Comparison of ENCODE assay signal across 8 cellular contexts in the genomic region with DNA sequence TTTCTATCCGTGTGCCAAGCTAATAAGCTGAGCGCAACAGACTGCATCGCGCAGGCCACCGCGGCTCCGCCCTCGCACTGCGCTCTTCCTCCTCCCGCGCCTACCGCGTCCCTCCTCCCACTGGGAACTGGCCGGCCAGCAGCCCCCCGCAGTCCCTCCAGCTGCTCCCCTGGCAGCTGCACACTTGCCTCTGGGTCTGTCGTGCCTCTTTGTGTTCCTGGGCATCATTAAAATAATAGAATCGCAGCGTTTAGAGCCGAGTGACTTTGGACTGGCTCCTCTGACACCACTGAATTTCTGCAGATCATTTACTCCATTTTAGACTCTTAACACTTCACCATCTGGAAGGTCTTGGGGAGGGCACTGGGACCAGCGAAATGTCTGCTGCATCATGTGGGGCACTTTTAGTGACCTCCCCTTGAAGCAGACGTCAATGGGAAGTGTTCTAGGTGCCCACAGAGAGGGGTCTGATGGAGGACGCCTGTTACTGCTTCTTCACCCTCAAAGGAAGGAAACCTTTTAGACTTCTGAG. TPM values are rescaled to one million over a fixed set of nuclear protein-coding genes. Genes with fewer than 3 reads are reported as not detected.
DNase-seq lines count a peak whose midpoint lies in the region; ATAC-seq and TF ChIP-seq lines count a peak whose summit lies in the region.

No MANE protein-coding gene starts in this region.

- H4K5ac ChIP-seq in IMR-90 (ENCODE audit: low read depth, low read length), result no peak overlapping the region

- no peak overlapping the region; the same call in 1 of the 2 replicates for H2BK120ac ChIP-seq in IMR-90 (ENCODE audit: low read depth, low read length)

- no peaks in the 10 kb centered on the region for H3K9me1 ChIP-seq in IMR-90 (ENCODE audit: insufficient read depth, low read length)

- H3K27ac ChIP-seq in IMR-90 (ENCODE audit: insufficient read depth, low read length), result no peak overlapping the region
- H3K27ac ChIP-seq in osteoblast (ENCODE audit: low read depth, low read length), result peak overlapping the region; percentile 7

- H3K4me3 ChIP-seq in IMR-90 (ENCODE audit: insufficient read depth, low read depth, low read length), result peak overlapping the region; percentile 53
- H3K4me3 ChIP-seq in fibroblast of the aortic adventitia (ENCODE audit: low read depth, low read length), result peak overlapping the region; percentile 61
- peak overlapping the region; percentile 71 for H3K4me3 ChIP-seq in osteoblast (ENCODE audit: insufficient read depth, low read length)

- 0 out of 2 replicates have a peak overlapping the region, but pooled peaks have one; percentile 12 for H3K14ac ChIP-seq in IMR-90 (replicated peaks; ENCODE audit: low read depth, low read length)

- TF ChIP-seq RAD21 in IMR-90 (IDR thresholded peaks at IDR 0.05; ENCODE audit: low read length), result no peak

- H3K79me2 ChIP-seq in osteoblast (ENCODE audit: insufficient read depth, low read length), result no peaks in the 10 kb centered on the region

- H3K4me1 ChIP-seq in IMR-90 (ENCODE audit: control insufficient read depth, insufficient read depth, low read length) (no peaks in the 10 kb centered on the region), osteoblast (ENCODE audit: insufficient read depth, low read length) (peaks cover 12% of the 10 kb centered on the region)

- 0 out of 2 replicates have a peak overlapping the region, but pooled peaks have one; percentile 52 for H3K23ac ChIP-seq in IMR-90 (ENCODE audit: low read depth, low read length)

- TF ChIP-seq POLR2A in IMR-90 (IDR thresholded peaks at IDR 0.05; ENCODE audit: low read depth, low read length), result no peak

- H3K4me2 ChIP-seq in IMR-90 (ENCODE audit: low read depth, low read length), result peak overlapping the region; percentile 94
- peak overlapping the region; percentile 77 for H3K4me2 ChIP-seq in osteoblast (ENCODE audit: insufficient read depth, low read length)

- no peak for TF ChIP-seq CTCF in GM20000 (IDR thresholded peaks at IDR 0.05; ENCODE audit: extremely low read depth, missing control alignments)
- TF ChIP-seq CTCF in IMR-90 (conservative IDR thresholded peaks at IDR 0.05; ENCODE audit: low read depth, low read length), result no peak
- TF ChIP-seq CTCF in fibroblast of the aortic adventitia (IDR thresholded peaks at IDR 0.05; ENCODE audit: insufficient read depth, low read length), result no peak
- no peak for TF ChIP-seq CTCF in osteoblast (IDR thresholded peaks at IDR 0.05; ENCODE audit: extremely low read depth, low read depth, low read length)

- H2AFZ ChIP-seq in IMR-90 (replicated peaks; ENCODE audit: low read length, poor library complexity) (peak overlapping the region; percentile 90), osteoblast (ENCODE audit: low read length) (peak overlapping the region; percentile 89)

- H4K20me1 ChIP-seq in IMR-90 (ENCODE audit: insufficient read depth, low read length), result no peaks in the 10 kb centered on the region
- H4K20me1 ChIP-seq in osteoblast (ENCODE audit: insufficient read depth, low read length), result no peaks in the 10 kb centered on the region

- H4K91ac ChIP-seq in IMR-90 (ENCODE audit: insufficient read depth, low read depth, low read length), result no peak overlapping the region

- H3K9ac ChIP-seq in IMR-90 (ENCODE audit: low read depth, low read length), result peak overlapping the region; percentile 48; the same call in 1 of the 2 replicates

- no peak overlapping the region for H3K18ac ChIP-seq in IMR-90 (ENCODE audit: low read depth, low read length)

- no peak overlapping the region for H2BK15ac ChIP-seq in IMR-90 (ENCODE audit: low read depth, low read length)

- POLR2A ChIA-PET in IMR-90 (lab: Charles Lee; ENCODE audit: unreplicated experiment), result no interaction called here

- no TSS peak for BruUV-seq in IMR-90 (replicated peaks; lab: Mats Ljungman, UMichigan)

- CTCF ChIA-PET in IMR-90 (lab: Yijun Ruan, JAX), result no interaction called here

- H3K9me3 ChIP-seq in IMR-90 (ENCODE audit: control insufficient read depth, insufficient read depth, low read length) (no peaks in the 10 kb centered on the region), osteoblast (ENCODE audit: low read depth, low read length) (no peaks in the 10 kb centered on the region)

- H3K27me3 ChIP-seq in IMR-90 (ENCODE audit: control insufficient read depth, insufficient read depth, low read length) (no peaks in the 10 kb centered on the region; the same call in 1 of the 2 replicates), osteoblast (ENCODE audit: insufficient read depth, low read length) (no peaks in the 10 kb centered on the region)

- in situ Hi-C loops in IMR-90 (cut with MboI; ENCODE audit: low sequenced_read_pairs), result no loop called here

- H3K56ac ChIP-seq in IMR-90 (ENCODE audit: extremely low read depth, insufficient read depth, low read length), result no peak overlapping the region

- H2AK9ac ChIP-seq in IMR-90 (replicated peaks; ENCODE audit: low read depth, low read length, poor library complexity), result no peak overlapping the region

- dilution Hi-C loops in IMR-90 (cut with HindIII; ENCODE audit: low sequenced_read_pairs, unreplicated experiment), result no loop called here

- H2AK5ac ChIP-seq in IMR-90 (ENCODE audit: low read depth, low read length), result no peak overlapping the region

- H2BK5ac ChIP-seq in IMR-90 (ENCODE audit: low read depth, low read length, poor library complexity, severe bottlenecking), result no peak overlapping the region

- intact Hi-C loops in IMR-90 (cut with micrococcal nuclease), result loop anchor here (5.0 kb wide), 1 partner anchor 41 kb away; no protein-coding TSS in a partner anchor
- intact Hi-C loops in posterior vena cava (cut with DNase I), result no loop called here

- H2BK20ac ChIP-seq in IMR-90 (ENCODE audit: low read depth, low read length), result no peak overlapping the region

- H3K79me1 ChIP-seq in IMR-90 (ENCODE audit: low read depth in 1 of 2, low read length in 2 of 2), result no peaks in the 10 kb centered on the region

- 0 out of 2 replicates have a peak overlapping the region, but pooled peaks have one; percentile 46 for H3K4ac ChIP-seq in IMR-90 (ENCODE audit: low read depth, low read length)

- ATAC-seq in IMR-90 (ENCODE audit: low read depth), result peak; percentile 87

- 9% methylated on average over 6 of the region's 22 CpGs; no CpG with 5 or more reads in 1 of the 2 experiments for WGBS in IMR-90 (ENCODE audit: extremely low coverage in 2 of 2, insufficient read length in 1 of 2), 2 experiments

- no peaks in the 10 kb centered on the region for H3K36me3 ChIP-seq in IMR-90 (ENCODE audit: control insufficient read depth, insufficient read depth, low read length)
- no peaks in the 10 kb centered on the region for H3K36me3 ChIP-seq in osteoblast (ENCODE audit: insufficient read depth, low read length)

- peak overlapping the region; percentile 19 to 26; a peak in 2 of 4 replicates for H4K8ac ChIP-seq in IMR-90 (ENCODE audit: low read depth in 2 of 2, low read length in 2 of 2)

- DNase-seq in DMS 273 treated with DMSO at 0.1 percent for 48 hours (lab: John Stamatoyannopoulos, UW) (peak; percentile 85), GM20000 (ENCODE audit: low spot score) (peak; percentile 49), IMR-90 (no peak), fibroblast of the aortic adventitia (ENCODE audit: low read depth) (no peak), osteoblast (ENCODE audit: insufficient read length, low spot score, missing footprints) (peak; percentile 73), posterior vena cava (ENCODE audit: low spot score) (no peak), HT-29 (ENCODE audit: low spot score) (no peak)
- peak; percentile 64 for DNase-seq in activated CD8-positive, alpha-beta memory T cell treated with anti-CD3 and anti-CD28 coated beads for 24 hours

TF ChIP-seq in IMR-90, 13 proteins besides CTCF, POLR2A, EP300 and RAD21:
- TF ChIP-seq, protein P1, sequence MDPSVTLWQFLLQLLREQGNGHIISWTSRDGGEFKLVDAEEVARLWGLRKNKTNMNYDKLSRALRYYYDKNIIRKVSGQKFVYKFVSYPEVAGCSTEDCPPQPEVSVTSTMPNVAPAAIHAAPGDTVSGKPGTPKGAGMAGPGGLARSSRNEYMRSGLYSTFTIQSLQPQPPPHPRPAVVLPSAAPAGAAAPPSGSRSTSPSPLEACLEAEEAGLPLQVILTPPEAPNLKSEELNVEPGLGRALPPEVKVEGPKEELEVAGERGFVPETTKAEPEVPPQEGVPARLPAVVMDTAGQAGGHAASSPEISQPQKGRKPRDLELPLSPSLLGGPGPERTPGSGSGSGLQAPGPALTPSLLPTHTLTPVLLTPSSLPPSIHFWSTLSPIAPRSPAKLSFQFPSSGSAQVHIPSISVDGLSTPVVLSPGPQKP (IDR thresholded peaks at IDR 0.05; ENCODE audit: borderline replicate concordance, low read depth, low read length), result no peak

RNA-seq across cellular contexts. Expression of gene NAB1, which starts 20.9 kb away (rescaled TPM):
- total RNA-seq in IMR-90 (2012; rRNA removed) (31.2 and 33.6 TPM in 2 replicates), fibroblast of the aortic adventitia (ENCODE audit: low replicate concordance) (34.4 and 52.6 TPM in 2 replicates), osteoblast (44.2 TPM in 2 replicates), posterior vena cava (10 to 100 TPM; 40.9 to 41.7 TPM)
- 9.6 and 11.9 TPM in 2 replicates for polyA plus RNA-seq in IMR-90 (2012; rRNA removed)
- 4.2 and 5.0 TPM in 2 replicates for polyA plus RNA-seq in IMR-90 (2012; cell fraction: cytosol; rRNA removed)
- polyA plus RNA-seq in IMR-90 (2012; cell fraction: nucleus; rRNA removed; ENCODE audit: low replicate concordance), result 10.8 and 32.4 TPM in 2 replicates
- 26.7 and 28.6 TPM in 2 replicates for total RNA-seq in HT-29 (2014; rRNA removed; shearing (Covaris generic))

Comparison
In these comparisons a context has a peak if more than half of its experiments do, and no peak if none do; other contexts are left out.
1. DNase-seq: peak in DMS 273 treated with DMSO at 0.1 percent for 48 hours (single experiment), GM20000 (single experiment), activated CD8-positive, alpha-beta memory T cell treated with anti-CD3 and anti-CD28 coated beads for 24 hours (single experiment) and osteoblast (single experiment); none in IMR-90 (single experiment), fibroblast of the aortic adventitia (single experiment), posterior vena cava (single experiment) and HT-29 (single experiment).
2. Peak in every context shown above with its lines, with median percentiles within 50 percentile points of each other: H3K4me3 ChIP-seq.